Comparison of ENCODE assay signal across 11 cellular contexts in the genomic region with DNA sequence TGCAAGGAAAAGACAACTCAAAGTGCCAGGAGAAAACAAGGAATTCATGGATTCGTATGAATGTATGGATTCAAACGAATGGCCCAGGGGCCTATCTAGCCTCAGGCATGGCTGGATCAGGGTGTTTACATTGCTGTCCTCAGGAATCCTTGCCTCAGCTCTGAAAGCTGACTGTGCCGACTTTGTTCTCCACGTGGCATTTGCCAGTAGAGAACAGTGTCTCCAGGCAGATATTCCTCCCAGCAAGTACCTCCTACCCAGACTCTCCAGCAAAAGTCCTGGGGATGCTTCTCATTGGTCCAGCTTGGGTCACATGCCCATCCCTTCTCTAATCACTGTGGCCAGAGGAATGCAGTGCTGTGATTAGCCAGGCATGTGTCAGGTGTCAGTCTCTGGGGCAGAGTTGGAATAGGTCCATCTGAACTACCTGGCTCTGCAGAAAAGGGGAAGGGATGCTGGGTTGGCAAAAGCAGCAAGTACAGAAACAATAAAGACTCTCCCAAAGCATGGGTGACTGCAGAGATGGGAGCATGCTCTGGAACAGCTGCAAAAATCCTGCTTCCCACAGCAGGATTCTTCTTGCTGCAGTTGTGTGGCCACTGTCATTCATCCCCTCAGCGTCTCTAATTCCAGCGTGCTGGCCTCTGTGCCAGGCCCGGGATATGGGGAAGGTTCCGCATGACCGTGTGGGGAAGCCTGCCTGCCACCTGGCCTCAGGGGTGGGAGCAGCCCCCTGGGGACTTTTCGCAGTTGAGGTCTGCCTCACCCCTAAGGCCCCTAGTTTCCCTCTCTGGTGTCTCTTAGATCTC. TPM values are rescaled to one million over a fixed set of nuclear protein-coding genes. Genes with fewer than 3 reads are reported as not detected.
A peak's percentile ranks its signal among the peaks of the same experiment; 100 is the strongest.
DNase-seq lines count a peak whose midpoint lies in the region; FAIRE-seq and TF ChIP-seq lines count a peak whose summit lies in the region.
"Had no signal": no experiment of that assay in that cellular context is flagged by ENCODE, and none has a peak within 500 bp of the region (broad histone marks: within the 10 kb centered on the region; RNA-seq: fewer than 3 reads in every experiment).

No MANE protein-coding gene starts in this region.

- in situ Hi-C loops in astrocyte of the spinal cord (cut with HindIII; ENCODE audit: low sequenced_read_pairs): no loop called here

- H3K4me1 ChIP-seq in mesodermal cell (ENCODE audit: control insufficient read depth, insufficient read depth, low read length, poor library complexity, severe bottlenecking) (peaks cover 30% of the 10 kb centered on the region), right atrium auricular region (peaks cover 0 to 26% of the 10 kb centered on the region in 2 donors)

- H3K27ac ChIP-seq in mesodermal cell (ENCODE audit: low read depth, low read length, severe bottlenecking) (peak overlapping the region; percentile 44), right atrium auricular region (no peak overlapping the region)
- H3K27ac ChIP-seq: ascending aorta, HL-60 had no signal

- H3K9me3 ChIP-seq in mesodermal cell (ENCODE audit: control insufficient read depth, low read length): no peaks in the 10 kb centered on the region
- no peaks in the 10 kb centered on the region for H3K9me3 ChIP-seq in right atrium auricular region
- H3K9me3 ChIP-seq: ascending aorta had no signal

- 85 to 87% methylated on average over 9 to 10 of the region's 10 CpGs for WGBS in mesodermal cell (ENCODE audit: insufficient coverage in 2 of 2), 2 experiments

- TF ChIP-seq CTCF in astrocyte of the spinal cord (IDR thresholded peaks at IDR 0.05; ENCODE audit: low read depth, low read length) (no peak), right atrium auricular region (IDR thresholded peaks at IDR 0.05) (no peak)

- no peaks in the 10 kb centered on the region for H3K36me3 ChIP-seq in mesodermal cell (ENCODE audit: control insufficient read depth, insufficient read depth, low read length)
- H3K36me3 ChIP-seq in right atrium auricular region: no peaks in the 10 kb centered on the region
- H3K36me3 ChIP-seq: ascending aorta had no signal

- DNase-seq in DMS114 treated with DMSO at 0.1 percent for 48 hours (lab: John Stamatoyannopoulos, UW; ENCODE audit: unreplicated experiment) (peak; percentile 10), HuH-7 (ENCODE audit: low spot score) (peak; percentile 58), astrocyte of the spinal cord (ENCODE audit: low read depth, low spot score) (peak; percentile 9), GM19239 (ENCODE audit: insufficient read length, low spot score) (no peak), right atrium auricular region (ENCODE audit: low spot score) (no peak)
- DNase-seq in effector CD4-positive, alpha-beta T cell: no peak
- DNase-seq in activated CD4-positive, CD25-positive, alpha-beta regulatory T cell treated with anti-CD3 and anti-CD28 coated beads, Interleukin-2, amount 50 U/mL, for 72 hours: no peak
- DNase-seq: T-cell had no signal

- FAIRE-seq in GM19239 (lab: Jason Lieb, UNC): no peak

- H3K4me3 ChIP-seq in astrocyte of the spinal cord (ENCODE audit: low read depth, low read length): no peak overlapping the region
- no peak overlapping the region for H3K4me3 ChIP-seq in mesodermal cell (ENCODE audit: extremely low read depth, insufficient read depth, low read length, poor library complexity, severe bottlenecking)
- H3K4me3 ChIP-seq in right atrium auricular region: no peak overlapping the region
- H3K4me3 ChIP-seq: ascending aorta had no signal

- H3K27me3 ChIP-seq in right atrium auricular region: no peaks in the 10 kb centered on the region
- H3K27me3 ChIP-seq: ascending aorta had no signal

RNA-seq across cellular contexts. Expression of a gene that starts 30.0 kb away (rescaled TPM):
- 14.0 TPM for polyA plus RNA-seq in mesodermal cell (2013, experiment 1 of 2)
- polyA plus RNA-seq in mesodermal cell (2013, experiment 2 of 2): 14.5 TPM
- 1 to 10 TPM; 4.4 to 5.5 TPM for total RNA-seq in right atrium auricular region
- total RNA-seq: ascending aorta had no signal

Comparison
In these comparisons a context has a peak if more than half of its experiments do, and no peak if none do; other contexts are left out.
1. DNase-seq: peak in DMS114 treated with DMSO at 0.1 percent for 48 hours (single experiment), HuH-7 (single experiment) and astrocyte of the spinal cord (single experiment); none in effector CD4-positive, alpha-beta T cell (single experiment), GM19239 (single experiment), activated CD4-positive, CD25-positive, alpha-beta regulatory T cell treated with anti-CD3 and anti-CD28 coated beads, Interleukin-2, amount 50 U/mL, for 72 hours (single experiment) and right atrium auricular region (single experiment).